In genomic region chr12:2794261-2794735, GRCh38 we compare ENCODE assay signal across 1 cellular context.
TF ChIP-seq lines count a peak whose summit lies in the region.

No MANE protein-coding gene starts in this region.

TF ChIP-seq in SK-N-SH, 30 proteins besides CTCF, POLR2A, EP300 and RAD21 (continued from another document):
- TF ChIP-seq IRF3 (IDR thresholded peaks at IDR 0.05; ENCODE audit: low read depth, low read length) (no peak), FOSL2 (IDR thresholded peaks at IDR 0.05; ENCODE audit: borderline replicate concordance, low read depth) (no peak), NFIC (IDR thresholded peaks at IDR 0.05; ENCODE audit: borderline replicate concordance) (no peak)
